Comparison of ENCODE assay signal across 1 cellular context in the genomic region with DNA sequence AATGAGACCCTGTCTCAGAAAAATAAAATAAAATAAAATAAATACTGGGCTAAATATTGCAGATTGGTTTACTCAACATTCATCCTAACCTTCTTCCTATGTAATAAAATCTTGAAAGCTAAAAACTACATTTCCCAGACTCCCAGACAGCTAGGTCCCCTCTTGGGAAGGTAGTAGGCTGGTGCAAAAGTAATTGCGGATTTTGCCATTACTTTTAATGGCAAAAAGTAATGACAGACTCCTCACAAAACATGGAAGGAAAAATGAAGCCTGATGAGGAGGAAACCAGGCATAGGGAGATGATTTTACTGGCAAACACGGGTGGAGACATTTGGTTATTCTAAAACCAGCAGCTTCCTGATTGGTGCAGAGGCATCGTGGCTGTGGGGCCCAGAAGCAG.
TF ChIP-seq lines count a peak whose summit lies in the region.

No MANE protein-coding gene starts in this region.

TF ChIP-seq in HEK293, 187 proteins besides CTCF, POLR2A, EP300 and RAD21 (continued from another document):
- TF ChIP-seq, protein P1, sequence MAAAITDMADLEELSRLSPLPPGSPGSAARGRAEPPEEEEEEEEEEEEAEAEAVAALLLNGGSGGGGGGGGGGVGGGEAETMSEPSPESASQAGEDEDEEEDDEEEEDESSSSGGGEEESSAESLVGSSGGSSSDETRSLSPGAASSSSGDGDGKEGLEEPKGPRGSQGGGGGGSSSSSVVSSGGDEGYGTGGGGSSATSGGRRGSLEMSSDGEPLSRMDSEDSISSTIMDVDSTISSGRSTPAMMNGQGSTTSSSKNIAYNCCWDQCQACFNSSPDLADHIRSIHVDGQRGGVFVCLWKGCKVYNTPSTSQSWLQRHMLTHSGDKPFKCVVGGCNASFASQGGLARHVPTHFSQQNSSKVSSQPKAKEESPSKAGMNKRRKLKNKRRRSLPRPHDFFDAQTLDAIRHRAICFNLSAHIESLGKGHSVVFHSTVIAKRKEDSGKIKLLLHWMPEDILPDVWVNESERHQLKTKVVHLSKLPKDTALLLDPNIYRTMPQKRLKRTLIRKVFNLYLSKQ (tag by site-specific recombination; IDR thresholded peaks at IDR 0.05; ENCODE audit: borderline replicate concordance) = no peak
- TF ChIP-seq ZNF335 (tag by site-specific recombination; conservative IDR thresholded peaks at IDR 0.05) = peak; percentile 33; the same call in 1 of the 2 replicates
